19 cellular contexts compared by ENCODE assay signal in the genomic region with DNA sequence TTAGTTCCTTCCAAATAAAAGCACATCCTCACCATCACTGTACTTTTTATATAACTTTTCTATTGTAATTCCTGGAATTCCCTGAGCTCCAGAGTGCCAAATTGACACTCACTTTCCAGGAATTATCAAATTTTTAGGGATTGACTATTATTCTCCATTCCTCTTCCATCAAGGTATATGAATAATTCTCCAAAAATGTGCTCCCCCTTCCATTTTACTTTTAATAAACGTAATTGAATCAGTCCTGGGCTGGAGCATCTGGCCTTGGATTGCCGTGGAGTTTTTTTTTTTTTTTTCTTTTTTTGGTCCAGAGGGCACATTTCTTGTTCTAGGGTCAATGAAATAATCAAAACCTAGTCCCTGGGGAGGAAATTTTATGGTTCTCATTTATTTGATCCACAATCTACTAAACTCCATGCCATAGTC.
DNase-seq lines count a peak whose midpoint lies in the region; ATAC-seq and TF ChIP-seq lines count a peak whose summit lies in the region.
"Had no signal": no experiment of that assay in that cellular context is flagged by ENCODE, and none has a peak within 500 bp of the region (broad histone marks: within the 10 kb centered on the region; RNA-seq: fewer than 3 reads in every experiment).

No MANE protein-coding gene starts in this region.

- no peaks in the 10 kb centered on the region for H3K9me2 ChIP-seq in PC-3 (replicated peaks; ENCODE audit: low read length)

- H3K36me3 ChIP-seq in PC-3 (ENCODE audit: low read depth, low read length), result no peaks in the 10 kb centered on the region

- H3K36me3 Mint-ChIP-seq in osteocyte (ENCODE audit: unreplicated experiment), result peaks cover 2% of the 10 kb centered on the region
- H3K36me3 Mint-ChIP-seq: brain, naive B cell had no signal

- H3K9me3 ChIP-seq in PC-3 (ENCODE audit: low read length), result no peaks in the 10 kb centered on the region

- BruUV-seq in PC-3 (replicated peaks; lab: Mats Ljungman, UMichigan), result no TSS peak

- CTCF ChIA-PET in PC-3 (lab: Charles Lee), result no interaction called here

- H3K4me1 Mint-ChIP-seq in osteocyte (ENCODE audit: unreplicated experiment), result peaks cover 35% of the 10 kb centered on the region
- H3K4me1 Mint-ChIP-seq: naive B cell had no signal

- H3K27me3 Mint-ChIP-seq in osteocyte (ENCODE audit: unreplicated experiment), result no peaks in the 10 kb centered on the region

- no peaks in the 10 kb centered on the region for H3K79me2 ChIP-seq in PC-3 (ENCODE audit: low read length)

- intact Hi-C loops in PC-3 (cut with micrococcal nuclease), result loop anchor here (1.0 kb wide), 1 partner anchor 57 kb away; no protein-coding TSS in a partner anchor

- peak overlapping the region; percentile 18; the same call in 1 of the 2 replicates for H3K9ac ChIP-seq in PC-3 (ENCODE audit: low read length)

- peak overlapping the region; percentile 8; the same call in 1 of the 2 replicates for H2AFZ ChIP-seq in PC-3 (ENCODE audit: low read length)

- H4K20me1 ChIP-seq in PC-3 (ENCODE audit: low read length), result no peaks in the 10 kb centered on the region

- no peaks in the 10 kb centered on the region for H3K9me3 Mint-ChIP-seq in osteocyte (ENCODE audit: unreplicated experiment)

- H3K4me2 ChIP-seq in PC-3 (ENCODE audit: low read length), result peak overlapping the region; percentile 47

- H3K27me3 ChIP-seq in PC-3 (ENCODE audit: low read length), result no peaks in the 10 kb centered on the region

- peaks cover 5% of the 10 kb centered on the region for H3F3A ChIP-seq in PC-3 (ENCODE audit: low read length, unreplicated experiment)

- no peak overlapping the region for H3K4me3 ChIP-seq in PC-3 (ENCODE audit: low read length)

- DNase-seq in ELR (ENCODE audit: low read depth), result peak; percentile 68
- peak; percentile 61 for DNase-seq in PC-3
- DNase-seq in epithelial cell of prostate (ENCODE audit: low read depth, low spot score), result no peak
- DNase-seq in osteocyte (ENCODE audit: extremely low spot score, unreplicated experiment), result no peak
- no peak for DNase-seq in activated CD8-positive, alpha-beta memory T cell treated with anti-CD3 and anti-CD28 coated beads, Interleukin-2, amount 50 U/mL, for 48 hours
- DNase-seq in CD1c-positive myeloid dendritic cell (ENCODE audit: extremely low spot score), result no peak
- no peak for DNase-seq in activated CD4-positive, alpha-beta T cell treated with anti-CD3 and anti-CD28 coated beads for 48 hours
- DNase-seq: activated CD4-positive, alpha-beta T cell treated with anti-CD3 and anti-CD28 coated beads, Interleukin-2, amount 50 U/mL, for 4 hours; activated naive CD4-positive, alpha-beta T cell treated with Interleukin-2 at 50 U/mL for 16 hours; erythroblast; GF-D8; naive B cell; NCI-H1436 treated with DMSO at 0.1 percent for 48 hours; posterior cingulate gyrus; RPMI8226; stimulated activated CD4-positive, alpha-beta T cell treated with anti-CD3 and anti-CD28 coated beads, Interleukin-4, amount 100 ng/mL, for 1 hour; T-helper 1 cell had no signal

- H3K27ac ChIP-seq in PC-3 (ENCODE audit: low read length), result peak overlapping the region; percentile 87
- H3K27ac ChIP-seq in epithelial cell of prostate, result peak overlapping the region; percentile 40

- ATAC-seq in PC-3, result peak; percentile 32
- no peak for ATAC-seq in GM18520 (IDR thresholded peaks at IDR 0.05; ENCODE audit: unreplicated experiment)

- H3K27ac Mint-ChIP-seq in osteocyte (ENCODE audit: unreplicated experiment), result peak overlapping the region; percentile 72

- peaks cover 28% of the 10 kb centered on the region for H3K4me1 ChIP-seq in PC-3 (ENCODE audit: insufficient read depth, low read length)

- no peak overlapping the region for H3K4me3 Mint-ChIP-seq in osteocyte (ENCODE audit: unreplicated experiment)
- H3K4me3 Mint-ChIP-seq: naive B cell had no signal

- POLR2A ChIA-PET in PC-3 (lab: Charles Lee; ENCODE audit: unreplicated experiment), result interaction anchor here (0.6 kb wide), 1 partner anchor 70 kb away, joined by 7 read pairs; no protein-coding TSS in a partner anchor

- no peak for TF ChIP-seq CTCF in PC-3 (conservative IDR thresholded peaks at IDR 0.05; ENCODE audit: low read depth, low read length)
- TF ChIP-seq CTCF in osteocyte (IDR thresholded peaks at IDR 0.05), result no peak

Comparison
In these comparisons a context has a peak if more than half of its experiments do, and no peak if none do; other contexts are left out.
1. DNase-seq: peak in ELR (single experiment) and PC-3 (single experiment); none in epithelial cell of prostate (single experiment), osteocyte (single experiment), activated CD8-positive, alpha-beta memory T cell treated with anti-CD3 and anti-CD28 coated beads, Interleukin-2, amount 50 U/mL, for 48 hours (single experiment), CD1c-positive myeloid dendritic cell (single experiment) and activated CD4-positive, alpha-beta T cell treated with anti-CD3 and anti-CD28 coated beads for 48 hours (single experiment).